8 cellular contexts compared by ENCODE assay signal in the genomic region with DNA sequence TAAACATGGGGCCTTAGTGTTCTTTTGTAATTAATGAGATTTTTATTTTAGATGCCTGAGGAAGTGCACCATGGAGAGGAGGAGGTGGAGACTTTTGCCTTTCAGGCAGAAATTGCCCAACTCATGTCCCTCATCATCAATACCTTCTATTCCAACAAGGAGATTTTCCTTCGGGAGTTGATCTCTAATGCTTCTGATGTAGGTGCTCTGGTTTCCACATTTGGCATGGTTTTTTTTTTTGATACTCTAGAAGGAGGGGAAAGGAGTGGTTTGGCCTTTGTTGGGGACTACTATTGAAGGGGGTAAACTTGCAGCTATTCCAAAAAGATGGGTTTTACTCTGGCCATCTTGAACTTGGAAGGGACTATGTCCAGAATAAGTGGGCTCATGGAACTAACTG. TPM values are rescaled to one million over a fixed set of nuclear protein-coding genes. Genes with fewer than 3 reads are reported as not detected.
DNase-seq lines count a peak whose midpoint lies in the region; ATAC-seq lines count a peak whose summit lies in the region.
"Had no signal": no experiment of that assay in that cellular context is flagged by ENCODE, and none has a peak within 500 bp of the region (broad histone marks: within the 10 kb centered on the region; RNA-seq: fewer than 3 reads in every experiment).

No MANE protein-coding gene starts in this region.

- H3K4me3 Mint-ChIP-seq in activated T-helper 2 cell treated with anti-CD3 and anti-CD28 coated beads, Interferon-gamma antibody, Interleukin-2, Interleukin-4, amounts not matched to agents 10 μg/mL and 5 μg/mL and 100 μg/mL, durations not matched to agents 14 hours and 24 hours and 36 hours (ENCODE audit: low read depth) = peak overlapping the region; percentile 96
- H3K4me3 Mint-ChIP-seq in stimulated activated naive CD8-positive, alpha-beta T cell treated with anti-CD3 and anti-CD28 coated beads, Interleukin-15, amount 100 ng/mL, for 72 hours = peak overlapping the region; percentile 99

- H3K27me3 Mint-ChIP-seq in activated T-helper 2 cell treated with anti-CD3 and anti-CD28 coated beads, Interferon-gamma antibody, Interleukin-2, Interleukin-4, amounts not matched to agents 10 μg/mL and 5 μg/mL and 100 μg/mL, durations not matched to agents 14 hours and 24 hours and 36 hours (ENCODE audit: low read depth) = peaks cover 3% of the 10 kb centered on the region
- no peaks in the 10 kb centered on the region for H3K27me3 Mint-ChIP-seq in stimulated activated naive CD8-positive, alpha-beta T cell treated with anti-CD3 and anti-CD28 coated beads, Interleukin-15, amount 100 ng/mL, for 72 hours

- H3K4me1 ChIP-seq in HUES48 (ENCODE audit: control insufficient read depth, insufficient read depth, low read length) (peaks cover 18% of the 10 kb centered on the region), iPS-15b (ENCODE audit: control insufficient read depth, insufficient read depth, low read length) (peaks cover 18% of the 10 kb centered on the region)

- no peak for DNase-seq in activated T-helper 2 cell treated with anti-CD3 and anti-CD28 coated beads, Interferon-gamma antibody, Interleukin-2, Interleukin-4, amounts not matched to agents 10 μg/mL and 5 μg/mL and 100 μg/mL, durations not matched to agents 14 hours and 24 hours and 36 hours (ENCODE audit: low spot score)
- DNase-seq in stimulated activated naive CD8-positive, alpha-beta T cell treated with anti-CD3 and anti-CD28 coated beads, Interleukin-15, amount 100 ng/mL, for 72 hours = no peak
- DNase-seq in NCI-H2196 (lab: John Stamatoyannopoulos, UW; ENCODE audit: unreplicated experiment) (no peak), NCI-H2227 treated with DMSO at 0.1 percent for 48 hours (lab: John Stamatoyannopoulos, UW) (no peak)

- H3K4me1 Mint-ChIP-seq in activated T-helper 2 cell treated with anti-CD3 and anti-CD28 coated beads, Interferon-gamma antibody, Interleukin-2, Interleukin-4, amounts not matched to agents 10 μg/mL and 5 μg/mL and 100 μg/mL, durations not matched to agents 14 hours and 24 hours and 36 hours (ENCODE audit: low read depth) = peaks cover 47% of the 10 kb centered on the region
- H3K4me1 Mint-ChIP-seq in stimulated activated naive CD8-positive, alpha-beta T cell treated with anti-CD3 and anti-CD28 coated beads, Interleukin-15, amount 100 ng/mL, for 72 hours = peaks cover 77% of the 10 kb centered on the region

- intact Hi-C loops in activated T-helper 2 cell treated with anti-CD3 and anti-CD28 coated beads, Interferon-gamma antibody, Interleukin-2, Interleukin-4, amounts not matched to agents 10 μg/mL and 5 μg/mL and 100 μg/mL, durations not matched to agents 14 hours and 24 hours and 36 hours (cut with micrococcal nuclease) = no loop called here

- H3K27me3 ChIP-seq in HUES48 (ENCODE audit: control insufficient read depth, insufficient read depth, low read length) (no peaks in the 10 kb centered on the region), iPS-15b (ENCODE audit: control insufficient read depth, insufficient read depth, low read length) (no peaks in the 10 kb centered on the region)

- H3K27ac Mint-ChIP-seq in activated T-helper 2 cell treated with anti-CD3 and anti-CD28 coated beads, Interferon-gamma antibody, Interleukin-2, Interleukin-4, amounts not matched to agents 10 μg/mL and 5 μg/mL and 100 μg/mL, durations not matched to agents 14 hours and 24 hours and 36 hours = peak overlapping the region; percentile 99
- peak overlapping the region; percentile 100 for H3K27ac Mint-ChIP-seq in stimulated activated naive CD8-positive, alpha-beta T cell treated with anti-CD3 and anti-CD28 coated beads, Interleukin-15, amount 100 ng/mL, for 72 hours

- peak overlapping the region; percentile 99 for H3K9ac ChIP-seq in HUES48 (ENCODE audit: low read depth, low read length)
- peak overlapping the region; percentile 100 for H3K9ac ChIP-seq in iPS-15b (ENCODE audit: low read depth, low read length)

- H3K4me3 ChIP-seq in HUES48 (ENCODE audit: low read depth, low read length) (peak overlapping the region; percentile 95), iPS-15b (ENCODE audit: low read depth, low read length) (peak overlapping the region; percentile 100)

- H3K36me3 ChIP-seq in HUES48 (ENCODE audit: control insufficient read depth, insufficient read depth, low read length) = peaks cover 60% of the 10 kb centered on the region
- H3K36me3 ChIP-seq in iPS-15b (ENCODE audit: control insufficient read depth, insufficient read depth, low read length) = peaks cover 50% of the 10 kb centered on the region

- H3K36me3 Mint-ChIP-seq in activated T-helper 2 cell treated with anti-CD3 and anti-CD28 coated beads, Interferon-gamma antibody, Interleukin-2, Interleukin-4, amounts not matched to agents 10 μg/mL and 5 μg/mL and 100 μg/mL, durations not matched to agents 14 hours and 24 hours and 36 hours (ENCODE audit: low read depth) = peaks cover 69% of the 10 kb centered on the region

- no peaks in the 10 kb centered on the region for H3K9me3 ChIP-seq in HUES48 (ENCODE audit: control insufficient read depth, insufficient read depth, low read length)
- no peaks in the 10 kb centered on the region for H3K9me3 ChIP-seq in iPS-15b (ENCODE audit: control insufficient read depth, insufficient read depth, low read length)

- H3K27ac ChIP-seq in HUES48 (ENCODE audit: low read depth, low read length) = peak overlapping the region; percentile 96

- no peak for ATAC-seq in stimulated activated naive CD8-positive, alpha-beta T cell treated with anti-CD3 and anti-CD28 coated beads, Interleukin-15, amount 100 ng/mL, for 72 hours
- no peak for ATAC-seq in GM21528 (IDR thresholded peaks at IDR 0.05; ENCODE audit: low FRiP score, unreplicated experiment)

- H3K9me3 Mint-ChIP-seq in activated T-helper 2 cell treated with anti-CD3 and anti-CD28 coated beads, Interferon-gamma antibody, Interleukin-2, Interleukin-4, amounts not matched to agents 10 μg/mL and 5 μg/mL and 100 μg/mL, durations not matched to agents 14 hours and 24 hours and 36 hours = no peaks in the 10 kb centered on the region
- H3K9me3 Mint-ChIP-seq in stimulated activated naive CD8-positive, alpha-beta T cell treated with anti-CD3 and anti-CD28 coated beads, Interleukin-15, amount 100 ng/mL, for 72 hours = no peaks in the 10 kb centered on the region

RNA-seq across cellular contexts. Expression of a gene that starts 1.7 kb away (rescaled TPM):
- 2,402 and 2,404 TPM in 2 replicates for total RNA-seq in activated T-helper 2 cell treated with anti-CD3 and anti-CD28 coated beads, Interferon-gamma antibody, Interleukin-2, Interleukin-4, amounts not matched to agents 10 μg/mL and 5 μg/mL and 100 μg/mL, durations not matched to agents 14 hours and 24 hours and 36 hours

RNA-seq across cellular contexts. Expression of a gene that starts 8.7 kb away (rescaled TPM):
- 27.6 and 29.6 TPM in 2 replicates for total RNA-seq in activated T-helper 2 cell treated with anti-CD3 and anti-CD28 coated beads, Interferon-gamma antibody, Interleukin-2, Interleukin-4, amounts not matched to agents 10 μg/mL and 5 μg/mL and 100 μg/mL, durations not matched to agents 14 hours and 24 hours and 36 hours

RNA-seq across cellular contexts. Expression of a gene that starts 16.8 kb away (rescaled TPM):
- 23.8 and 25.1 TPM in 2 replicates for total RNA-seq in activated T-helper 2 cell treated with anti-CD3 and anti-CD28 coated beads, Interferon-gamma antibody, Interleukin-2, Interleukin-4, amounts not matched to agents 10 μg/mL and 5 μg/mL and 100 μg/mL, durations not matched to agents 14 hours and 24 hours and 36 hours

RNA-seq across cellular contexts. Expression of a gene that starts 21.7 kb away (rescaled TPM):
- total RNA-seq in activated T-helper 2 cell treated with anti-CD3 and anti-CD28 coated beads, Interferon-gamma antibody, Interleukin-2, Interleukin-4, amounts not matched to agents 10 μg/mL and 5 μg/mL and 100 μg/mL, durations not matched to agents 14 hours and 24 hours and 36 hours = 0.05 TPM in 1 of 2 replicates, not detected in the other
- total RNA-seq: renal cortical epithelial cell had no signal

RNA-seq across cellular contexts. Expression of a gene that starts 25.2 kb away (rescaled TPM):
- 125 and 134 TPM in 2 replicates for total RNA-seq in activated T-helper 2 cell treated with anti-CD3 and anti-CD28 coated beads, Interferon-gamma antibody, Interleukin-2, Interleukin-4, amounts not matched to agents 10 μg/mL and 5 μg/mL and 100 μg/mL, durations not matched to agents 14 hours and 24 hours and 36 hours
